29 cellular contexts compared by ENCODE assay signal in genomic region chr3:170337420-170337819, GRCh38.
"Had no signal": no experiment of that assay in that cellular context is flagged by ENCODE, and none has a peak within 500 bp of the region (broad histone marks: within the 10 kb centered on the region; RNA-seq: fewer than 3 reads in every experiment).

No MANE protein-coding gene starts in this region.

- FAIRE-seq: urothelium cell line had no signal

- ATAC-seq: stimulated activated effector memory CD8-positive, alpha-beta T cell treated with anti-CD3 and anti-CD28 coated beads, Interleukin-12 subunit alpha, Interleukin-12 subunit beta, amount 100 ng/mL, for 72 hours; stimulated activated memory B cell treated with anti-CD40 and anti-IgM and Interleukin-4, amounts not matched to agents 10 μg/mL and 1 μg/mL and 100 μg/mL, for 72 hours; stimulated activated naive B cell treated with anti-CD40 and anti-IgM and Interleukin-4, amounts not matched to agents 10 μg/mL and 1 μg/mL and 100 μg/mL, for 72 hours; stimulated activated naive CD8-positive, alpha-beta T cell treated with anti-CD3 and anti-CD28 coated beads, Interleukin-15, amount 100 ng/mL, for 72 hours; stimulated activated naive CD8-positive, alpha-beta T cell treated with anti-CD3 and anti-CD28 coated beads, Interleukin-15, Interleukin-2, amounts not matched to agents 100 U/mL and 50 U/mL, for 24 hours; upper lobe of right lung had no signal

- H3K4me3 Mint-ChIP-seq: stimulated activated effector memory CD8-positive, alpha-beta T cell treated with anti-CD3 and anti-CD28 coated beads, Interleukin-12 subunit alpha, Interleukin-12 subunit beta, amount 100 ng/mL, for 72 hours; stimulated activated memory B cell treated with anti-CD40 and anti-IgM and Interleukin-4, amounts not matched to agents 10 μg/mL and 1 μg/mL and 100 μg/mL, for 72 hours; stimulated activated naive B cell treated with anti-CD40 and anti-IgM and Interleukin-4, amounts not matched to agents 10 μg/mL and 1 μg/mL and 100 μg/mL, for 72 hours; stimulated activated naive CD8-positive, alpha-beta T cell treated with anti-CD3 and anti-CD28 coated beads, Interleukin-15, amount 100 ng/mL, for 72 hours; stimulated activated naive CD8-positive, alpha-beta T cell treated with anti-CD3 and anti-CD28 coated beads, Interleukin-15, Interleukin-2, amounts not matched to agents 100 ng/mL and 50 ng/mL, for 24 hours; type B pancreatic cell had no signal

- DNase-seq: stimulated activated CD4-positive, alpha-beta T cell treated with anti-CD3 and anti-CD28 coated beads, Interleukin-2, amount 100 ng/mL, for 48 hours; stimulated activated CD4-positive, alpha-beta T cell treated with anti-CD3 and anti-CD28 coated beads, Interleukin-4, amount 100 ng/mL, for 1 hour; stimulated activated CD4-positive, alpha-beta T cell treated with anti-CD3 and anti-CD28 coated beads, Interleukin-4, amount 100 ng/mL, for 24 hours; stimulated activated CD4-positive, alpha-beta T cell treated with anti-CD3 and anti-CD28 coated beads, Interleukin-4, amount 100 ng/mL, for 4 hours; stimulated activated CD8-positive, alpha-beta memory T cell treated with anti-CD3 and anti-CD28 coated beads, Interleukin-4, amount 100 ng/mL, for 48 hours; stimulated activated naive B cell treated with anti-CD40 and anti-IgM and Interleukin-4, amounts not matched to agents 10 μg/mL and 1 μg/mL and 100 μg/mL, for 72 hours; stimulated activated naive CD4-positive, alpha-beta T cell; stimulated activated naive CD4-positive, alpha-beta T cell treated with Interleukin-2 at 50 U/mL for 16 hours; stimulated activated naive CD8-positive, alpha-beta T cell treated with anti-CD3 and anti-CD28 coated beads, Interleukin-15, amount 100 ng/mL, for 72 hours; stimulated activated naive CD8-positive, alpha-beta T cell treated with anti-CD3 and anti-CD28 coated beads, Interleukin-15, Interleukin-2, amounts not matched to agents 100 U/mL and 50 U/mL, for 24 hours; stomach; substantia nigra; testis; thyroid gland; tibial artery; transverse colon; trophoblast cell; upper lobe of left lung; upper lobe of right lung; uterus had no signal

- H3K4me3 ChIP-seq: stomach, suprapubic skin, testis, thoracic aorta, thyroid gland, tibial artery, tibial nerve, transverse colon, upper lobe of left lung, upper lobe of right lung, uterus, vagina had no signal

- H3K9me3 Mint-ChIP-seq: type B pancreatic cell had no signal

- H3K27me3 Mint-ChIP-seq: stimulated activated memory B cell treated with anti-CD40 and anti-IgM and Interleukin-4, amounts not matched to agents 10 μg/mL and 1 μg/mL and 100 μg/mL, for 72 hours; stimulated activated naive B cell treated with anti-CD40 and anti-IgM and Interleukin-4, amounts not matched to agents 10 μg/mL and 1 μg/mL and 100 μg/mL, for 72 hours; stimulated activated naive CD8-positive, alpha-beta T cell treated with anti-CD3 and anti-CD28 coated beads, Interleukin-15, amount 100 ng/mL, for 72 hours; stimulated activated naive CD8-positive, alpha-beta T cell treated with anti-CD3 and anti-CD28 coated beads, Interleukin-15, Interleukin-2, amounts not matched to agents 100 ng/mL and 50 ng/mL, for 24 hours; type B pancreatic cell had no signal

- H3K36me3 Mint-ChIP-seq: stimulated activated effector memory CD8-positive, alpha-beta T cell treated with anti-CD3 and anti-CD28 coated beads, Interleukin-12 subunit alpha, Interleukin-12 subunit beta, amount 100 ng/mL, for 72 hours; stimulated activated naive B cell treated with anti-CD40 and anti-IgM and Interleukin-4, amounts not matched to agents 10 μg/mL and 1 μg/mL and 100 μg/mL, for 72 hours; type B pancreatic cell had no signal

- H3K27ac Mint-ChIP-seq: stimulated activated effector memory CD8-positive, alpha-beta T cell treated with anti-CD3 and anti-CD28 coated beads, Interleukin-12 subunit alpha, Interleukin-12 subunit beta, amount 100 ng/mL, for 72 hours; stimulated activated memory B cell treated with anti-CD40 and anti-IgM and Interleukin-4, amounts not matched to agents 10 μg/mL and 1 μg/mL and 100 μg/mL, for 72 hours; stimulated activated naive B cell treated with anti-CD40 and anti-IgM and Interleukin-4, amounts not matched to agents 10 μg/mL and 1 μg/mL and 100 μg/mL, for 72 hours; stimulated activated naive CD8-positive, alpha-beta T cell treated with anti-CD3 and anti-CD28 coated beads, Interleukin-15, Interleukin-2, amounts not matched to agents 100 ng/mL and 50 ng/mL, for 24 hours; type B pancreatic cell had no signal

- H3K4me1 ChIP-seq: suprapubic skin, testis, thyroid gland, tibial artery, upper lobe of left lung, upper lobe of right lung, uterus, vagina had no signal

- H3K36me3 ChIP-seq: stomach, suprapubic skin, thoracic aorta, thyroid gland, tibial artery, tibial nerve, transverse colon, upper lobe of left lung, upper lobe of right lung, uterus, vagina had no signal

- H3K27me3 ChIP-seq: stomach, suprapubic skin, testis, thyroid gland, tibial artery, tibial nerve, transverse colon, upper lobe of left lung, upper lobe of right lung, uterus, vagina had no signal

- H3K9me3 ChIP-seq: suprapubic skin, testis, thoracic aorta, thyroid gland, tibial artery, tibial nerve, upper lobe of right lung, uterus, vagina had no signal

- H3K27ac ChIP-seq: stomach, suprapubic skin, testis, thoracic aorta, thyroid gland, tibial artery, tibial nerve, transverse colon, upper lobe of left lung, upper lobe of right lung, uterus, vagina had no signal

- H3K4me1 Mint-ChIP-seq: stimulated activated effector memory CD8-positive, alpha-beta T cell treated with anti-CD3 and anti-CD28 coated beads, Interleukin-12 subunit alpha, Interleukin-12 subunit beta, amount 100 ng/mL, for 72 hours; stimulated activated memory B cell treated with anti-CD40 and anti-IgM and Interleukin-4, amounts not matched to agents 10 μg/mL and 1 μg/mL and 100 μg/mL, for 72 hours; stimulated activated naive CD8-positive, alpha-beta T cell treated with anti-CD3 and anti-CD28 coated beads, Interleukin-15, amount 100 ng/mL, for 72 hours had no signal
